In the genomic region with DNA sequence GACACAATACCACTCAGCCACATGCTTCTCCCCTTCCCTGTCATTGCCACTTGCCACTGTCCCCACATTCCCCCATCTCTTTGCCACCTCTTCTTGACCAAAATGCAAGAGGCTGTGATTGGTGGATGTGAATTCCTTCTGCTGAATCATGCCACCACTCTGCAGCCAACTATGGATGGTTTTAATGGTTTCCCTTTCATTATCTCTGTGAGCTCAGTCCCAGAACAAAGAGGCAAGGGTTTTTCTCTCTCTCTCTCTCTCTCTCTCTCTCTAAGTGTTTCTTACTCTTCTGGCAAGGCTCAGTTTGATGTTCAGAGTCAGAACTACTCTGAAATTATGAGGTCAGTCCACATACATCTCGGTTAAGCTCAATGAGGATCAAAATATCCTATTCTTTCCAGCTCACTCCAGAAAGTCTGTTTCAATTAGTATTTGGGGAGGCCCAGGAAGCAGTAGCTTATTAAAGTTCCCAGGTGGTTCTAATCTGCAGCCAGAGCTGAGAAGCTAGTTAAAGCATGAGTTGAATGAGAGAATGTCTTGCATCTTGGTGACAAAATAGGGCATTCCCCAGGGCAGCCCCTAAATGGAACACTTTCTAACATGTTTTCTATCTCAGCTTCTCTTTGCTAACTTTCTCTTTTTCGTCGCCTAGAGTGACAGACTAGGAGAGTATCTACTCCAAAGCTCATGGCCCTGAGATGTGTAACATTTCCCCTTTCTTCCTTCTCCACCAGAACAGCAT, we compare ENCODE assay signal across 9 cellular contexts. TPM values are rescaled to one million over a fixed set of nuclear protein-coding genes. Genes with fewer than 3 reads are reported as not detected.
DNase-seq lines count a peak whose midpoint lies in the region; ATAC-seq and TF ChIP-seq lines count a peak whose summit lies in the region.
"Had no signal": no experiment of that assay in that cellular context is flagged by ENCODE, and none has a peak within 500 bp of the region (broad histone marks: within the 10 kb centered on the region; RNA-seq: fewer than 3 reads in every experiment).

No MANE protein-coding gene starts in this region.

- no peak overlapping the region for H3K56ac ChIP-seq in IMR-90 (ENCODE audit: extremely low read depth, insufficient read depth, low read length)

- H2AK9ac ChIP-seq in IMR-90 (replicated peaks; ENCODE audit: low read depth, low read length, poor library complexity), result no peak overlapping the region

- H2BK20ac ChIP-seq in IMR-90 (ENCODE audit: low read depth, low read length), result no peak overlapping the region

- WGBS in IMR-90 (ENCODE audit: extremely low coverage in 2 of 2, insufficient read length in 1 of 2), 2 experiments, result no CpG with 5 or more reads among the region's 3 CpGs
- 75% methylated on average over 3 of the region's 3 CpGs for WGBS in esophagus muscularis mucosa

- CTCF ChIA-PET in IMR-90 (lab: Yijun Ruan, JAX), result no interaction called here

- H3K4me1 ChIP-seq in IMR-90 (ENCODE audit: control insufficient read depth, insufficient read depth, low read length) (no peaks in the 10 kb centered on the region), esophagus muscularis mucosa (no peaks in the 10 kb centered on the region)

- intact Hi-C loops in IMR-90 (cut with micrococcal nuclease) (no loop called here), left colon (cut with DNase I, micrococcal nuclease) (no loop called here), posterior vena cava (cut with DNase I) (no loop called here), esophagus muscularis mucosa (cut with DNase I) (no loop called here)

- dilution Hi-C loops in IMR-90 (cut with HindIII; ENCODE audit: low sequenced_read_pairs, unreplicated experiment), result no loop called here

- H3K36me3 ChIP-seq in IMR-90 (ENCODE audit: control insufficient read depth, insufficient read depth, low read length), result no peaks in the 10 kb centered on the region
- H3K36me3 ChIP-seq in esophagus muscularis mucosa, result no peaks in the 10 kb centered on the region

- TF ChIP-seq RAD21 in IMR-90 (IDR thresholded peaks at IDR 0.05; ENCODE audit: low read length), result no peak

- TF ChIP-seq CTCF in GM12875 (IDR thresholded peaks at IDR 0.05; ENCODE audit: borderline replicate concordance, insufficient read depth, low read depth, low read length), result no peak
- no peak for TF ChIP-seq CTCF in IMR-90 (conservative IDR thresholded peaks at IDR 0.05; ENCODE audit: low read depth, low read length)
- TF ChIP-seq CTCF in fibroblast of mammary gland (conservative IDR thresholded peaks at IDR 0.05; ENCODE audit: control insufficient read depth, insufficient read depth, low read depth, low read length), result no peak
- TF ChIP-seq CTCF in esophagus muscularis mucosa (IDR thresholded peaks at IDR 0.05), result no peak

- ATAC-seq in GM21528 (IDR thresholded peaks at IDR 0.05; ENCODE audit: low FRiP score, unreplicated experiment), result peak; percentile 62
- peak; percentile 77 for ATAC-seq in IMR-90 (ENCODE audit: low read depth)
- ATAC-seq in left colon, result no peak

- no peak overlapping the region for H2BK15ac ChIP-seq in IMR-90 (ENCODE audit: low read depth, low read length)

- BruUV-seq in IMR-90 (replicated peaks; lab: Mats Ljungman, UMichigan), result no TSS peak

- TF ChIP-seq POLR2A in IMR-90 (IDR thresholded peaks at IDR 0.05; ENCODE audit: low read depth, low read length), result no peak
- no peak for TF ChIP-seq POLR2A in esophagus muscularis mucosa (IDR thresholded peaks at IDR 0.05; ENCODE audit: low read depth)

- no peak overlapping the region for H4K91ac ChIP-seq in IMR-90 (ENCODE audit: insufficient read depth, low read depth, low read length)

- H3K9me1 ChIP-seq in IMR-90 (ENCODE audit: insufficient read depth, low read length), result no peaks in the 10 kb centered on the region

- no peak for TF ChIP-seq EP300 in esophagus muscularis mucosa (IDR thresholded peaks at IDR 0.05)

- H4K8ac ChIP-seq in IMR-90 (ENCODE audit: low read depth in 2 of 2, low read length in 2 of 2), result no peak overlapping the region

- no peaks in the 10 kb centered on the region for H3K79me1 ChIP-seq in IMR-90 (ENCODE audit: low read depth in 1 of 2, low read length in 2 of 2)

- no peak overlapping the region for H2AK5ac ChIP-seq in IMR-90 (ENCODE audit: low read depth, low read length)

- in situ Hi-C loops in IMR-90 (cut with MboI; ENCODE audit: low sequenced_read_pairs), result no loop called here

- H3K27me3 ChIP-seq in IMR-90 (ENCODE audit: control insufficient read depth, insufficient read depth, low read length) (no peaks in the 10 kb centered on the region), esophagus muscularis mucosa (no peaks in the 10 kb centered on the region)

- peak overlapping the region; percentile 61; the same call in 1 of the 2 replicates for H3K4me2 ChIP-seq in IMR-90 (ENCODE audit: low read depth, low read length)

- no peak overlapping the region for H4K5ac ChIP-seq in IMR-90 (ENCODE audit: low read depth, low read length)

- H2BK5ac ChIP-seq in IMR-90 (ENCODE audit: low read depth, low read length, poor library complexity, severe bottlenecking), result no peak overlapping the region

- H4K20me1 ChIP-seq in IMR-90 (ENCODE audit: insufficient read depth, low read length), result no peaks in the 10 kb centered on the region

- H3K4me3 ChIP-seq in GM12875 (ENCODE audit: low read depth, low read length), result peak overlapping the region; percentile 15
- H3K4me3 ChIP-seq in IMR-90 (ENCODE audit: insufficient read depth, low read depth, low read length), result peak overlapping the region; percentile 24; the same call in 1 of the 2 replicates
- H3K4me3 ChIP-seq in fibroblast of mammary gland (ENCODE audit: control insufficient read depth, low read depth, low read length), result no peak overlapping the region
- no peak overlapping the region for H3K4me3 ChIP-seq in esophagus muscularis mucosa

- no peak overlapping the region for H3K18ac ChIP-seq in IMR-90 (ENCODE audit: low read depth, low read length)

- H3K23ac ChIP-seq in IMR-90 (ENCODE audit: low read depth, low read length), result no peak overlapping the region

- DNase-seq in IMR-90 (peak; percentile 41), fibroblast of mammary gland (ENCODE audit: low read depth) (peak; percentile 20), left colon (no peak), posterior vena cava (ENCODE audit: low spot score) (no peak), HuH-7 (ENCODE audit: low spot score) (no peak), esophagus muscularis mucosa (ENCODE audit: extremely low spot score) (no peak)
- DNase-seq: naive B cell had no signal

- no peak overlapping the region for H3K4ac ChIP-seq in IMR-90 (ENCODE audit: low read depth, low read length)

- no peak overlapping the region for H3K14ac ChIP-seq in IMR-90 (replicated peaks; ENCODE audit: low read depth, low read length)

- POLR2A ChIA-PET in IMR-90 (lab: Charles Lee; ENCODE audit: unreplicated experiment), result interaction anchor here (0.5 kb wide), 1 partner anchor 337 kb away, joined by 3 read pairs; no protein-coding TSS in a partner anchor

- H3K27ac ChIP-seq in IMR-90 (ENCODE audit: insufficient read depth, low read length) (no peak overlapping the region), esophagus muscularis mucosa (replicated peaks in 1 of 4) (no peak overlapping the region)

- no peak overlapping the region for H3K9ac ChIP-seq in IMR-90 (ENCODE audit: low read depth, low read length)

- H2BK120ac ChIP-seq in IMR-90 (ENCODE audit: low read depth, low read length), result no peak overlapping the region

- no peak overlapping the region for H2AFZ ChIP-seq in IMR-90 (replicated peaks; ENCODE audit: low read length, poor library complexity)

- H3K9me3 ChIP-seq in IMR-90 (ENCODE audit: control insufficient read depth, insufficient read depth, low read length) (no peaks in the 10 kb centered on the region), esophagus muscularis mucosa (no peaks in the 10 kb centered on the region)

TF ChIP-seq in IMR-90, 13 proteins besides CTCF, POLR2A, EP300 and RAD21 (continues in another document):
- no peak for TF ChIP-seq CHD1 (IDR thresholded peaks at IDR 0.05; ENCODE audit: low read depth, low read length)
- no peak for TF ChIP-seq NFE2L2 (IDR thresholded peaks at IDR 0.05; ENCODE audit: low read depth, low read length)
- no peak for TF ChIP-seq BHLHE40 (IDR thresholded peaks at IDR 0.05; ENCODE audit: low read depth, low read length)
- no peak for TF ChIP-seq MXI1 (IDR thresholded peaks at IDR 0.05; ENCODE audit: borderline replicate concordance, low read depth, low read length)
- TF ChIP-seq MAZ (IDR thresholded peaks at IDR 0.05; ENCODE audit: borderline replicate concordance, low read depth, low read length), result no peak
- TF ChIP-seq RFX5 (IDR thresholded peaks at IDR 0.05; ENCODE audit: low read depth, low read length), result no peak
- no peak for TF ChIP-seq FOS (IDR thresholded peaks at IDR 0.05; ENCODE audit: low read depth, low read length)
- no peak for TF ChIP-seq SMC3 (IDR thresholded peaks at IDR 0.05; ENCODE audit: low read depth, low read length)
- no peak for TF ChIP-seq CEBPB (IDR thresholded peaks at IDR 0.05; ENCODE audit: low read depth, low read length)
- TF ChIP-seq, protein P1, sequence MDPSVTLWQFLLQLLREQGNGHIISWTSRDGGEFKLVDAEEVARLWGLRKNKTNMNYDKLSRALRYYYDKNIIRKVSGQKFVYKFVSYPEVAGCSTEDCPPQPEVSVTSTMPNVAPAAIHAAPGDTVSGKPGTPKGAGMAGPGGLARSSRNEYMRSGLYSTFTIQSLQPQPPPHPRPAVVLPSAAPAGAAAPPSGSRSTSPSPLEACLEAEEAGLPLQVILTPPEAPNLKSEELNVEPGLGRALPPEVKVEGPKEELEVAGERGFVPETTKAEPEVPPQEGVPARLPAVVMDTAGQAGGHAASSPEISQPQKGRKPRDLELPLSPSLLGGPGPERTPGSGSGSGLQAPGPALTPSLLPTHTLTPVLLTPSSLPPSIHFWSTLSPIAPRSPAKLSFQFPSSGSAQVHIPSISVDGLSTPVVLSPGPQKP (IDR thresholded peaks at IDR 0.05; ENCODE audit: borderline replicate concordance, low read depth, low read length), result no peak
- TF ChIP-seq RCOR1 (IDR thresholded peaks at IDR 0.05; ENCODE audit: insufficient replicate concordance, low read length), result no peak
- TF ChIP-seq MAFK (IDR thresholded peaks at IDR 0.05; ENCODE audit: low read depth, low read length), result no peak

RNA-seq across cellular contexts. Expression of a gene that starts 8.5 kb away (rescaled TPM):
- total RNA-seq in IMR-90 (2012; rRNA removed) (not detected in 2 replicates), left colon (10 to 100 TPM; 27.6 to 27.7 TPM), posterior vena cava (under 1 TPM in 1 of 2 donors, not detected in 1; 0.10 TPM), esophagus muscularis mucosa (under 1 TPM in 1 of 4 donors, not detected in 3; 0.63 TPM)
- not detected in 2 replicates for polyA plus RNA-seq in IMR-90 (2012; rRNA removed)
- not detected in 2 replicates for polyA plus RNA-seq in IMR-90 (2012; cell fraction: cytosol; rRNA removed)
- not detected in 2 replicates for polyA plus RNA-seq in IMR-90 (2012; cell fraction: nucleus; rRNA removed; ENCODE audit: low replicate concordance)

RNA-seq across cellular contexts. Expression of a gene that starts 24.6 kb away (rescaled TPM):
- not detected in 2 replicates for total RNA-seq in IMR-90 (2012; rRNA removed)
- not detected in 2 replicates for polyA plus RNA-seq in IMR-90 (2012; rRNA removed)
- polyA plus RNA-seq in IMR-90 (2012; cell fraction: cytosol; rRNA removed), result not detected in 2 replicates
- not detected in 2 replicates for polyA plus RNA-seq in IMR-90 (2012; cell fraction: nucleus; rRNA removed; ENCODE audit: low replicate concordance)
- 1 to 10 TPM; 1.7 to 6.0 TPM for total RNA-seq in left colon
- total RNA-seq in posterior vena cava, result 1 to 10 TPM; 5.0 to 9.7 TPM
- 1 to 10 TPM; 1.8 to 7.5 (median 4.2) TPM for total RNA-seq in esophagus muscularis mucosa

Comparison
In these comparisons a context has a peak if more than half of its experiments do, and no peak if none do; other contexts are left out.
1. H3K4me3 ChIP-seq: peak in GM12875 (single experiment) and IMR-90 (single experiment); none in fibroblast of mammary gland (single experiment) and esophagus muscularis mucosa (0 of 4).
2. DNase-seq: peak in IMR-90 (single experiment) and fibroblast of mammary gland (single experiment); none in left colon (0 of 2), posterior vena cava (single experiment), HuH-7 (single experiment) and esophagus muscularis mucosa (single experiment).
3. RNA of a gene that starts 8.5 kb away (total RNA-seq): 27.6 to 27.7 TPM in left colon; 0.10 TPM in posterior vena cava, 0.63 TPM in esophagus muscularis mucosa and not detected in IMR-90; every median in the first group is over 10 times any median in the second.